In the genomic region with DNA sequence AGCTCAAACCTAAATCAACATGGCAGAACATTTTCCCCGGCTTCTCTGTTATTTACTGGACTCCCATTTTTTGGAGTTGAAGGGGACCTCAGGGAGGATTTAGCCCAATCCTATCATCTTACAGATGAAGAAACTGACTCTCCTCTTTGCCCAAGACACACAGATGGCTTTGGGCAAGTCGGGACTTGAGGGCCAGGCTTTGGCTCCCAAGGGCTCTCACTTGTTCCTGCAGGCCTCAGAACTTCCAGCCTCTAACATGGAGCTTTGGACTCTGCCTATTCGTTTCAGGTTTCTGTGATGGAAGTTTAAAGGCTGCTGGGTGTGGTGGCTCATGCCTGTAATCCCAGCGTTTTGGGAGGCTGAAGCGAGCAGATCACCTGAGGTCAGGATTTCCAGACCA, we compare ENCODE assay signal across 15 cellular contexts. TPM values are rescaled to one million over a fixed set of nuclear protein-coding genes. Genes with fewer than 3 reads are reported as not detected.
DNase-seq lines count a peak whose midpoint lies in the region; ATAC-seq, FAIRE-seq and TF ChIP-seq lines count a peak whose summit lies in the region.
"Had no signal": no experiment of that assay in that cellular context is flagged by ENCODE, and none has a peak within 500 bp of the region (broad histone marks: within the 10 kb centered on the region; RNA-seq: fewer than 3 reads in every experiment).

No MANE protein-coding gene starts in this region.

- no peak for TF ChIP-seq EP300 in upper lobe of left lung (IDR thresholded peaks at IDR 0.05)

- no peak overlapping the region for H3K4me3 ChIP-seq in SJSA1
- H3K4me3 ChIP-seq in endothelial cell of umbilical vein (replicated peaks in 1 of 3; ENCODE audit: insufficient read depth in 1 of 3, low read depth in 1 of 3, low read length in 3 of 3), result no peak overlapping the region
- no peak overlapping the region for H3K4me3 ChIP-seq in upper lobe of left lung
- H3K4me3 ChIP-seq: SJCRH30, upper lobe of right lung had no signal

- H3K36me3 ChIP-seq in SJSA1, result no peaks in the 10 kb centered on the region
- no peaks in the 10 kb centered on the region for H3K36me3 ChIP-seq in endothelial cell of umbilical vein (ENCODE audit: control insufficient read depth in 2 of 2, extremely low read depth in 1 of 2, insufficient read depth in 2 of 2, low read length in 2 of 2)
- no peaks in the 10 kb centered on the region for H3K36me3 ChIP-seq in upper lobe of left lung
- H3K36me3 ChIP-seq: SJCRH30, upper lobe of right lung had no signal

- no peak for DNase-seq in activated T-cell treated with anti-CD3 and anti-CD28 coated beads, Interleukin-2, amount 50 U/mL, for 24 hours
- no peak for DNase-seq in activated T-cell treated with anti-CD3 and anti-CD28 coated beads for 4 hours
- DNase-seq in SJSA1 (ENCODE audit: low read depth in 1 of 2, low spot score in 2 of 2), result no peak
- no peak for DNase-seq in endothelial cell of umbilical vein (ENCODE audit: low read depth, low spot score)
- DNase-seq in stimulated activated naive CD8-positive, alpha-beta T cell treated with anti-CD3 and anti-CD28 coated beads, Interleukin-15, amount 100 ng/mL, for 72 hours, result no peak
- no peak for DNase-seq in amygdala (lab: John Stamatoyannopoulos, UW)
- DNase-seq in upper lobe of left lung, result no peak
- DNase-seq: activated gamma-delta T cell treated with Interleukin-2 at 50 U/mL for 16 hours, H7, right cardiac atrium, upper lobe of right lung had no signal

- H3K27me3 Mint-ChIP-seq in activated T-cell treated with anti-CD3 and anti-CD28 coated beads, Interleukin-2, amount 50 U/mL, for 24 hours, result no peaks in the 10 kb centered on the region
- no peaks in the 10 kb centered on the region for H3K27me3 Mint-ChIP-seq in stimulated activated naive CD8-positive, alpha-beta T cell treated with anti-CD3 and anti-CD28 coated beads, Interleukin-15, amount 100 ng/mL, for 72 hours
- H3K27me3 Mint-ChIP-seq in stimulated activated memory B cell treated with anti-CD40 and anti-IgM and Interleukin-4, amounts not matched to agents 10 μg/mL and 1 μg/mL and 100 μg/mL, for 72 hours, result no peaks in the 10 kb centered on the region

- no peak overlapping the region for H2AFZ ChIP-seq in endothelial cell of umbilical vein (ENCODE audit: low read depth, low read length)

- no peaks in the 10 kb centered on the region for H3K9me1 ChIP-seq in endothelial cell of umbilical vein (replicated peaks; ENCODE audit: control insufficient read depth, extremely low read depth, insufficient read depth, low read length)

- H3K27ac ChIP-seq in SJSA1, result peak overlapping the region; percentile 43
- peak overlapping the region; percentile 67 for H3K27ac ChIP-seq in endothelial cell of umbilical vein (ENCODE audit: insufficient read depth, low read depth, low read length)
- no peak overlapping the region for H3K27ac ChIP-seq in upper lobe of left lung
- H3K27ac ChIP-seq: SJCRH30, upper lobe of right lung had no signal

- dilution Hi-C loops in endothelial cell of umbilical vein (cut with MboI; ENCODE audit: extremely low pct_ligation_motif_present, low sequenced_read_pairs), result no loop called here

- CTCF ChIA-PET in endothelial cell of umbilical vein (lab: Charles Lee), result interaction anchor here (1.1 to 2.7 kb wide), 4 partner anchors 20 to 69 kb away, joined by 3 to 17 read pairs (median 5); no protein-coding TSS in a partner anchor

- no peaks in the 10 kb centered on the region for H3K79me2 ChIP-seq in endothelial cell of umbilical vein (ENCODE audit: control insufficient read depth, insufficient read depth, low read length)

- H3K4me2 ChIP-seq in endothelial cell of umbilical vein (ENCODE audit: insufficient read depth, low read length), result peak overlapping the region; percentile 21

- H3K9me3 Mint-ChIP-seq in activated T-cell treated with anti-CD3 and anti-CD28 coated beads, Interleukin-2, amount 50 U/mL, for 24 hours, result no peaks in the 10 kb centered on the region
- no peaks in the 10 kb centered on the region for H3K9me3 Mint-ChIP-seq in stimulated activated naive CD8-positive, alpha-beta T cell treated with anti-CD3 and anti-CD28 coated beads, Interleukin-15, amount 100 ng/mL, for 72 hours
- H3K9me3 Mint-ChIP-seq in stimulated activated memory B cell treated with anti-CD40 and anti-IgM and Interleukin-4, amounts not matched to agents 10 μg/mL and 1 μg/mL and 100 μg/mL, for 72 hours, result no peaks in the 10 kb centered on the region
- H3K9me3 Mint-ChIP-seq: dendritic cell treated with granulocyte-macrophage colony-stimulating factor and Interleukin-4, amounts not matched to agents 40 ng/mL and 50 ng/mL, for 4 days had no signal

- peaks cover 32% of the 10 kb centered on the region for H3K4me1 ChIP-seq in SJSA1 (replicated peaks)
- H3K4me1 ChIP-seq in endothelial cell of umbilical vein (ENCODE audit: control insufficient read depth, extremely low read depth, insufficient read depth, low read length), result peaks cover 27% of the 10 kb centered on the region
- peaks cover 0 to 5% (median 0%) of the 10 kb centered on the region in 4 donors for H3K4me1 ChIP-seq in upper lobe of left lung
- H3K4me1 ChIP-seq: upper lobe of right lung had no signal

- H3K9ac ChIP-seq in endothelial cell of umbilical vein (replicated peaks; ENCODE audit: extremely low read depth, insufficient read depth, low read length), result no peak overlapping the region

- no peaks in the 10 kb centered on the region for H3K27me3 ChIP-seq in SJSA1 (replicated peaks)
- no peaks in the 10 kb centered on the region for H3K27me3 ChIP-seq in endothelial cell of umbilical vein (ENCODE audit: control insufficient read depth in 2 of 2, insufficient read depth in 2 of 2, low read length in 2 of 2)
- no peaks in the 10 kb centered on the region for H3K27me3 ChIP-seq in upper lobe of left lung
- H3K27me3 ChIP-seq: SJCRH30, upper lobe of right lung had no signal

- H4K20me1 ChIP-seq in endothelial cell of umbilical vein (replicated peaks; ENCODE audit: control insufficient read depth, extremely low read depth, insufficient read depth, low read length), result no peaks in the 10 kb centered on the region

- TF ChIP-seq CTCF in endothelial cell of umbilical vein (IDR thresholded peaks at IDR 0.05; ENCODE audit: extremely low read depth in 1 of 2, insufficient read depth in 1 of 2, low read depth in 1 of 2, low read length in 2 of 2), result no peak
- no peak for TF ChIP-seq CTCF in upper lobe of left lung (IDR thresholded peaks at IDR 0.05)

- peak overlapping the region; percentile 94 for H3K27ac Mint-ChIP-seq in activated T-cell treated with anti-CD3 and anti-CD28 coated beads, Interleukin-2, amount 50 U/mL, for 24 hours
- H3K27ac Mint-ChIP-seq in stimulated activated naive CD8-positive, alpha-beta T cell treated with anti-CD3 and anti-CD28 coated beads, Interleukin-15, amount 100 ng/mL, for 72 hours, result peak overlapping the region in 1 of 2 donors; percentile 94
- no peak overlapping the region for H3K27ac Mint-ChIP-seq in stimulated activated memory B cell treated with anti-CD40 and anti-IgM and Interleukin-4, amounts not matched to agents 10 μg/mL and 1 μg/mL and 100 μg/mL, for 72 hours

- no peak overlapping the region for H3K4me3 Mint-ChIP-seq in activated T-cell treated with anti-CD3 and anti-CD28 coated beads, Interleukin-2, amount 50 U/mL, for 24 hours
- peak overlapping the region; percentile 63 for H3K4me3 Mint-ChIP-seq in stimulated activated naive CD8-positive, alpha-beta T cell treated with anti-CD3 and anti-CD28 coated beads, Interleukin-15, amount 100 ng/mL, for 72 hours
- no peak overlapping the region for H3K4me3 Mint-ChIP-seq in stimulated activated memory B cell treated with anti-CD40 and anti-IgM and Interleukin-4, amounts not matched to agents 10 μg/mL and 1 μg/mL and 100 μg/mL, for 72 hours
- H3K4me3 Mint-ChIP-seq: dendritic cell treated with granulocyte-macrophage colony-stimulating factor and Interleukin-4, amounts not matched to agents 40 ng/mL and 50 ng/mL, for 4 days had no signal

- BruUV-seq in endothelial cell of umbilical vein (replicated peaks; lab: Mats Ljungman, UMichigan), result no TSS peak

- no peak for FAIRE-seq in endothelial cell of umbilical vein (lab: Jason Lieb, UNC)
- FAIRE-seq: frontal cortex had no signal

- POLR2A ChIA-PET in endothelial cell of umbilical vein (lab: Charles Lee), result no interaction called here

- WGBS in upper lobe of left lung, 2 donors, result 73 to 94% methylated on average over 4 to 5 of the region's 5 CpGs

- intact Hi-C loops in endothelial cell of umbilical vein (cut with micrococcal nuclease), result no loop called here

- ATAC-seq in stimulated activated naive CD8-positive, alpha-beta T cell treated with anti-CD3 and anti-CD28 coated beads, Interleukin-15, amount 100 ng/mL, for 72 hours, result no peak
- no peak for ATAC-seq in stimulated activated memory B cell treated with anti-CD40 and anti-IgM and Interleukin-4, amounts not matched to agents 10 μg/mL and 1 μg/mL and 100 μg/mL, for 72 hours
- no peak for ATAC-seq in upper lobe of left lung (ENCODE audit: low FRiP score in 2 of 2)

- H3K4me1 Mint-ChIP-seq in activated T-cell treated with anti-CD3 and anti-CD28 coated beads, Interleukin-2, amount 50 U/mL, for 24 hours (ENCODE audit: low read depth), result peaks cover 72% of the 10 kb centered on the region
- peaks cover 80% of the 10 kb centered on the region for H3K4me1 Mint-ChIP-seq in stimulated activated naive CD8-positive, alpha-beta T cell treated with anti-CD3 and anti-CD28 coated beads, Interleukin-15, amount 100 ng/mL, for 72 hours
- peaks cover 15% of the 10 kb centered on the region for H3K4me1 Mint-ChIP-seq in stimulated activated memory B cell treated with anti-CD40 and anti-IgM and Interleukin-4, amounts not matched to agents 10 μg/mL and 1 μg/mL and 100 μg/mL, for 72 hours

- TF ChIP-seq POLR2A in endothelial cell of umbilical vein (IDR thresholded peaks at IDR 0.05; ENCODE audit: low read depth, low read length), result no peak
- no peak for TF ChIP-seq POLR2A in upper lobe of left lung (IDR thresholded peaks at IDR 0.05)

- H3K9me3 ChIP-seq in SJSA1 (replicated peaks) (no peaks in the 10 kb centered on the region), endothelial cell of umbilical vein (replicated peaks; ENCODE audit: control insufficient read depth, insufficient read depth, low read length) (no peaks in the 10 kb centered on the region), upper lobe of left lung (no peaks in the 10 kb centered on the region)
- H3K9me3 ChIP-seq: SJCRH30, upper lobe of right lung had no signal

- H3K36me3 Mint-ChIP-seq in activated T-cell treated with anti-CD3 and anti-CD28 coated beads, Interleukin-2, amount 50 U/mL, for 24 hours (ENCODE audit: low read depth), result peaks cover 2% of the 10 kb centered on the region
- no peaks in the 10 kb centered on the region for H3K36me3 Mint-ChIP-seq in stimulated activated memory B cell treated with anti-CD40 and anti-IgM and Interleukin-4, amounts not matched to agents 10 μg/mL and 1 μg/mL and 100 μg/mL, for 72 hours

RNA-seq across cellular contexts. Expression of a gene that starts 59.5 kb away (rescaled TPM):
- total RNA-seq in SJSA1 (2014; rRNA removed; shearing (Covaris generic)), result not detected in 2 replicates
- total RNA-seq in endothelial cell of umbilical vein, result 0.30 TPM in 1 of 2 replicates, not detected in the other
- polyA plus RNA-seq in endothelial cell of umbilical vein, result not detected in 2 replicates
- polyA plus RNA-seq in endothelial cell of umbilical vein (2011; cell fraction: cytosol; rRNA removed), result not detected in 2 replicates
- polyA plus RNA-seq in endothelial cell of umbilical vein (2011; cell fraction: nucleus; rRNA removed), result 0.12 TPM in 1 of 2 replicates, not detected in the other
- not detected in 2 replicates for polyA plus RNA-seq in endothelial cell of umbilical vein (2012)
- 1.0 TPM in 1 of 2 replicates, not detected in the other for polyA minus RNA-seq in endothelial cell of umbilical vein
- polyA minus RNA-seq in endothelial cell of umbilical vein (2011; cell fraction: cytosol; rRNA and poly(A)+ RNA removed), result not detected
- polyA minus RNA-seq in endothelial cell of umbilical vein (2011; cell fraction: nucleus; rRNA and poly(A)+ RNA removed), result not detected in 2 replicates
- total RNA-seq in upper lobe of left lung, result 10 to 100 TPM in 3 of 6 donors, 1 to 10 TPM in 3; 5.5 to 19.9 (median 8.4) TPM
- total RNA-seq: SJCRH30 had no signal

Comparison
In these comparisons a context has a peak if more than half of its experiments do, and no peak if none do; other contexts are left out.
1. H3K4me3 Mint-ChIP-seq: peak in stimulated activated naive CD8-positive, alpha-beta T cell treated with anti-CD3 and anti-CD28 coated beads, Interleukin-15, amount 100 ng/mL, for 72 hours (2 of 2); none in activated T-cell treated with anti-CD3 and anti-CD28 coated beads, Interleukin-2, amount 50 U/mL, for 24 hours (single experiment) and stimulated activated memory B cell treated with anti-CD40 and anti-IgM and Interleukin-4, amounts not matched to agents 10 μg/mL and 1 μg/mL and 100 μg/mL, for 72 hours (single experiment).
2. H3K27ac ChIP-seq: peak in SJSA1 (single experiment) and endothelial cell of umbilical vein (single experiment); none in upper lobe of left lung (0 of 4).